Comparison of ENCODE assay signal across 13 cellular contexts in genomic region chr15:90946941-90947576, GRCh38. TPM values are rescaled to one million over a fixed set of nuclear protein-coding genes. Genes with fewer than 3 reads are reported as not detected.
DNase-seq lines count a peak whose midpoint lies in the region; ATAC-seq, FAIRE-seq and TF ChIP-seq lines count a peak whose summit lies in the region.
"Had no signal": no experiment of that assay in that cellular context is flagged by ENCODE, and none has a peak within 500 bp of the region (broad histone marks: within the 10 kb centered on the region; RNA-seq: fewer than 3 reads in every experiment).

No MANE protein-coding gene starts in this region.

- H3K36me3 ChIP-seq in kidney (ENCODE audit: control insufficient read depth in 1 of 2, insufficient read depth in 2 of 2, low read length in 2 of 2) = peaks cover 39 to 42% of the 10 kb centered on the region in 2 donors

- CTCF ChIA-PET in A549 (lab: Yijun Ruan, JAX) (interaction anchor here (0.6 to 25.4 kb wide), 10 partner anchors 7 to 652 kb away, joined by 3 to 536 read pairs (median 4); partner anchors contain the start of genes HDDC3, RCCD1, UNC45A and VPS33B), RWPE1 (lab: Yijun Ruan, JAX) (interaction anchor here (0.6 kb wide), 1 partner anchor 16 kb away, joined by 3 read pairs; no protein-coding TSS in a partner anchor)

- WGBS in A549 (ENCODE audit: missing lambda C conversion rate) = 93% methylated on average over 8 of the region's 8 CpGs

- TF ChIP-seq CTCF in A549 (IDR thresholded peaks at IDR 0.05) (no peak), RWPE1 (conservative IDR thresholded peaks at IDR 0.05; ENCODE audit: low read depth) (no peak), kidney (IDR thresholded peaks at IDR 0.05; ENCODE audit: borderline replicate concordance, extremely low read depth, insufficient read depth) (no peak)

- TF ChIP-seq EP300 in A549 (IDR thresholded peaks at IDR 0.05) = no peak

- no peaks in the 10 kb centered on the region for H3K9me3 ChIP-seq in A549
- no peaks in the 10 kb centered on the region for H3K9me3 ChIP-seq in kidney (ENCODE audit: control insufficient read depth in 1 of 2, low read length in 2 of 2)

- no peak for TF ChIP-seq RAD21 in A549 (conservative IDR thresholded peaks at IDR 0.05 in 1 of 2, IDR thresholded peaks at IDR 0.05 in 1 of 2)

- H3K4me3 ChIP-seq in A549 (no peak overlapping the region), kidney (ENCODE audit: low read length in 2 of 2) (no peak overlapping the region)
- H3K4me3 ChIP-seq: GM12878 had no signal

- H3K27ac ChIP-seq in A549 (no peak overlapping the region), RWPE1 (peak overlapping the region; percentile 66; the same call in 1 of the 2 replicates), kidney (ENCODE audit: low read depth in 2 of 2, low read length in 2 of 2) (no peak overlapping the region)

- ATAC-seq in A549 = 0 out of 6 replicates have a peak, but pooled peaks have one; percentile 2 to 10
- ATAC-seq: GM12878 had no signal

- no peak for TF ChIP-seq POLR2A in A549 (IDR thresholded peaks at IDR 0.05; ENCODE audit: low read length)

- POLR2A ChIA-PET in A549 (lab: Yijun Ruan, JAX) = interaction anchor here (0.6 to 2.0 kb wide), 2 partner anchors 12 to 198 kb away, joined by 4 to 5 read pairs; partner anchors contain the start of gene UNC45A
- POLR2A ChIA-PET in RWPE1 (lab: Yijun Ruan, JAX; ENCODE audit: low non-redundant PET) = no interaction called here

- FAIRE-seq in A549 (lab: Jason Lieb, UNC) = no peak
- FAIRE-seq in kidney (lab: Jason Lieb, UNC) = no peak
- FAIRE-seq: GM12878, GM18507 had no signal

- no peak overlapping the region for H3K9ac ChIP-seq in kidney (ENCODE audit: low read length in 2 of 2)

- H3K4me1 ChIP-seq in A549 (peaks cover 11% of the 10 kb centered on the region), kidney (ENCODE audit: control insufficient read depth in 1 of 2, insufficient read depth in 1 of 2, low read depth in 1 of 2, low read length in 2 of 2) (no peaks in the 10 kb centered on the region)

- intact Hi-C loops in kidney (cut with DNase I) = no loop called here

- DNase-seq in A549 (ENCODE audit: low read depth in 1 of 2, low spot score in 1 of 2) = no peak
- DNase-seq in RWPE1 (ENCODE audit: low spot score) = no peak
- DNase-seq in kidney = peak; percentile 45
- no peak for DNase-seq in NCI-H2171 (lab: John Stamatoyannopoulos, UW)
- no peak for DNase-seq in DMS153 (lab: John Stamatoyannopoulos, UW)
- DNase-seq: Calu3; CD4-positive, alpha-beta T cell; DMS 273 treated with DMSO at 0.1 percent for 48 hours; DMS79; HCEC 1CT had no signal

- no peak overlapping the region for H3K4me2 ChIP-seq in A549

TF ChIP-seq in A549, 52 proteins besides CTCF, POLR2A, EP300 and RAD21:
- TF ChIP-seq MYC (IDR thresholded peaks at IDR 0.05; ENCODE audit: borderline replicate concordance, low read length) = no peak
- TF ChIP-seq MAZ (IDR thresholded peaks at IDR 0.05; ENCODE audit: borderline replicate concordance, low read depth, low read length) = no peak
- TF ChIP-seq JUNB (IDR thresholded peaks at IDR 0.05) = no peak
- no peak for TF ChIP-seq NFE2L2 (conservative IDR thresholded peaks at IDR 0.05; ENCODE audit: low read length)
- TF ChIP-seq HOXB13 (CRISPR knock-in tag; IDR thresholded peaks at IDR 0.05; ENCODE audit: low read depth) = no peak
- TF ChIP-seq RCOR1 (IDR thresholded peaks at IDR 0.05; ENCODE audit: low read depth, low read length) = no peak
- TF ChIP-seq HOXA7 (CRISPR knock-in tag; IDR thresholded peaks at IDR 0.05) = no peak
- no peak for TF ChIP-seq RARB (CRISPR knock-in tag; IDR thresholded peaks at IDR 0.05)
- no peak for TF ChIP-seq MAX (IDR thresholded peaks at IDR 0.05)
- no peak for TF ChIP-seq SREBF2 (IDR thresholded peaks at IDR 0.05)
- no peak for TF ChIP-seq NR3C1 (IDR thresholded peaks at IDR 0.05)
- TF ChIP-seq FOSB (CRISPR knock-in tag; IDR thresholded peaks at IDR 0.05) = no peak
- TF ChIP-seq HMGXB4 (CRISPR knock-in tag; IDR thresholded peaks at IDR 0.05; ENCODE audit: borderline replicate concordance) = no peak
- no peak for TF ChIP-seq PBX3 (IDR thresholded peaks at IDR 0.05)
- no peak for TF ChIP-seq SMC3 (IDR thresholded peaks at IDR 0.05)
- TF ChIP-seq HES2 (IDR thresholded peaks at IDR 0.05) = no peak
- TF ChIP-seq CBX2 (IDR thresholded peaks at IDR 0.05; ENCODE audit: borderline replicate concordance, low read depth) = no peak

RNA-seq across cellular contexts. Expression of gene RCCD1, which starts 7.6 kb away (rescaled TPM):
- polyA plus RNA-seq in A549 (2011; rRNA removed) (22.8 and 25.3 TPM in 2 replicates), A549 (2017; fragmentation: RNase III; extraction: RNeasy Plus Mini Kit Qiagen cat#74134 plus additional on column Dnase treatment) (37.0 to 39.4 TPM (median 37.2 TPM) in 3 replicates), kidney (ENCODE audit: insufficient read depth, low read depth, low replicate concordance) (11.6 TPM)
- 36.1 and 40.9 TPM in 2 replicates for polyA plus RNA-seq in A549 (2012; cell fraction: cytosol; rRNA removed)
- polyA plus RNA-seq in A549 (2012; cell fraction: nucleus; rRNA removed) = 85.8 and 98.1 TPM in 2 replicates
- polyA minus RNA-seq in A549 (2011; rRNA and poly(A)+ RNA removed) = 12.9 and 13.6 TPM in 2 replicates
- 11.6 TPM for total RNA-seq in kidney
- total RNA-seq: H4 had no signal

RNA-seq across cellular contexts. Expression of gene UNC45A, which starts 12.0 kb away (rescaled TPM):
- polyA plus RNA-seq in A549 (2011; rRNA removed) (47.7 and 48.2 TPM in 2 replicates), A549 (2017; fragmentation: RNase III; extraction: RNeasy Plus Mini Kit Qiagen cat#74134 plus additional on column Dnase treatment) (76.9 to 82.5 TPM (median 80.4 TPM) in 3 replicates), kidney (ENCODE audit: insufficient read depth, low read depth, low replicate concordance) (48.9 TPM)
- polyA plus RNA-seq in A549 (2012; cell fraction: cytosol; rRNA removed) = 70.2 and 71.6 TPM in 2 replicates
- 128 and 156 TPM in 2 replicates for polyA plus RNA-seq in A549 (2012; cell fraction: nucleus; rRNA removed)
- polyA minus RNA-seq in A549 (2011; rRNA and poly(A)+ RNA removed) = 84.6 and 90.4 TPM in 2 replicates
- total RNA-seq in kidney = 62.8 TPM

RNA-seq across cellular contexts. Expression of gene HDDC3, which starts 14.7 kb away (rescaled TPM):
- polyA plus RNA-seq in A549 (2011; rRNA removed) (29.8 and 31.9 TPM in 2 replicates), A549 (2017; fragmentation: RNase III; extraction: RNeasy Plus Mini Kit Qiagen cat#74134 plus additional on column Dnase treatment) (25.3 to 29.7 TPM (median 26.1 TPM) in 3 replicates), kidney (ENCODE audit: insufficient read depth, low read depth, low replicate concordance) (47.3 TPM)
- 41.6 and 42.9 TPM in 2 replicates for polyA plus RNA-seq in A549 (2012; cell fraction: cytosol; rRNA removed)
- 28.9 and 34.8 TPM in 2 replicates for polyA plus RNA-seq in A549 (2012; cell fraction: nucleus; rRNA removed)
- 27.4 and 33.9 TPM in 2 replicates for polyA minus RNA-seq in A549 (2011; rRNA and poly(A)+ RNA removed)
- total RNA-seq in kidney = 15.5 TPM

RNA-seq across cellular contexts. Expression of gene MAN2A2, which starts 44.0 kb away (rescaled TPM):
- polyA plus RNA-seq in A549 (2011; rRNA removed) (22.0 and 37.0 TPM in 2 replicates), A549 (2017; fragmentation: RNase III; extraction: RNeasy Plus Mini Kit Qiagen cat#74134 plus additional on column Dnase treatment) (29.6 to 35.3 TPM (median 32.6 TPM) in 3 replicates), kidney (ENCODE audit: insufficient read depth, low read depth, low replicate concordance) (11.4 TPM)
- polyA plus RNA-seq in A549 (2012; cell fraction: cytosol; rRNA removed) = 56.4 and 73.9 TPM in 2 replicates
- 415 and 583 TPM in 2 replicates for polyA plus RNA-seq in A549 (2012; cell fraction: nucleus; rRNA removed)
- 42.7 and 43.2 TPM in 2 replicates for polyA minus RNA-seq in A549 (2011; rRNA and poly(A)+ RNA removed)
- 56.3 TPM for total RNA-seq in kidney

RNA-seq across cellular contexts. Expression of gene PRC1, which starts 47.3 kb away (rescaled TPM):
- 376 and 426 TPM in 2 replicates for polyA plus RNA-seq in A549 (2011; rRNA removed)
- polyA plus RNA-seq in A549 (2012; cell fraction: cytosol; rRNA removed) = 330 and 355 TPM in 2 replicates
- 589 and 939 TPM in 2 replicates for polyA plus RNA-seq in A549 (2012; cell fraction: nucleus; rRNA removed)
- polyA plus RNA-seq in A549 (2017; fragmentation: RNase III; extraction: RNeasy Plus Mini Kit Qiagen cat#74134 plus additional on column Dnase treatment) = 277 to 312 TPM (median 303 TPM) in 3 replicates
- 307 and 318 TPM in 2 replicates for polyA minus RNA-seq in A549 (2011; rRNA and poly(A)+ RNA removed)
- 6.6 TPM for total RNA-seq in kidney
- 3.4 TPM for polyA plus RNA-seq in kidney (ENCODE audit: insufficient read depth, low read depth, low replicate concordance)
